14 cellular contexts compared by ENCODE assay signal in genomic region chr19:1880611-1881392, GRCh38. TPM values are rescaled to one million over a fixed set of nuclear protein-coding genes. Genes with fewer than 3 reads are reported as not detected.
DNase-seq lines count a peak whose midpoint lies in the region; ATAC-seq lines count a peak whose summit lies in the region.
"Had no signal": no experiment of that assay in that cellular context is flagged by ENCODE, and none has a peak within 500 bp of the region (broad histone marks: within the 10 kb centered on the region; RNA-seq: fewer than 3 reads in every experiment).

No MANE protein-coding gene starts in this region.

- H3K9me3 ChIP-seq in SJCRH30 (replicated peaks) = no peaks in the 10 kb centered on the region
- H3K9me3 ChIP-seq: neutrophil had no signal

- peaks cover 37% of the 10 kb centered on the region for H3K4me1 Mint-ChIP-seq in activated T-cell treated with anti-CD3 and anti-CD28 coated beads, Interleukin-2, amount 50 U/mL, for 4 hours (ENCODE audit: low read depth)
- H3K4me1 Mint-ChIP-seq in activated T-helper 1 cell treated with anti-CD3 and anti-CD28 coated beads, Interleukin-12 subunit alpha, Interleukin-12 subunit beta, Interleukin-2, Interleukin-4 antibody, amounts not matched to agents 30 ng/mL and 10 ng/mL and 1 ng/mL, durations not matched to agents 14 hours and 24 hours and 36 hours (ENCODE audit: low read depth) = peaks cover 34% of the 10 kb centered on the region
- H3K4me1 Mint-ChIP-seq in stimulated activated naive B cell treated with anti-CD40 and anti-IgM and Interleukin-4, amounts not matched to agents 10 μg/mL and 1 μg/mL and 100 μg/mL, for 72 hours = peaks cover 27 to 35% of the 10 kb centered on the region in 2 donors

- ATAC-seq in activated T-cell treated with anti-CD3 and anti-CD28 coated beads, Interleukin-2, amount 50 U/mL, for 4 hours = no peak
- ATAC-seq in left ventricle myocardium superior = no peak
- no peak for ATAC-seq in stimulated activated naive B cell treated with anti-CD40 and anti-IgM and Interleukin-4, amounts not matched to agents 10 μg/mL and 1 μg/mL and 100 μg/mL, for 72 hours (replicated peaks)
- no peak for ATAC-seq in HG02678 (IDR thresholded peaks at IDR 0.05; ENCODE audit: unreplicated experiment)

- no peak overlapping the region for H3K27ac ChIP-seq in SJCRH30
- H3K27ac ChIP-seq: neutrophil had no signal

- no peaks in the 10 kb centered on the region for H3K27me3 ChIP-seq in SJCRH30
- H3K27me3 ChIP-seq: neutrophil had no signal

- H3K9me3 Mint-ChIP-seq in activated T-cell treated with anti-CD3 and anti-CD28 coated beads, Interleukin-2, amount 50 U/mL, for 4 hours = no peaks in the 10 kb centered on the region
- H3K9me3 Mint-ChIP-seq in activated T-helper 1 cell treated with anti-CD3 and anti-CD28 coated beads, Interleukin-12 subunit alpha, Interleukin-12 subunit beta, Interleukin-2, Interleukin-4 antibody, amounts not matched to agents 30 ng/mL and 10 ng/mL and 1 ng/mL, durations not matched to agents 14 hours and 24 hours and 36 hours = no peaks in the 10 kb centered on the region
- H3K9me3 Mint-ChIP-seq in stimulated activated naive B cell treated with anti-CD40 and anti-IgM and Interleukin-4, amounts not matched to agents 10 μg/mL and 1 μg/mL and 100 μg/mL, for 72 hours = no peaks in the 10 kb centered on the region

- no peaks in the 10 kb centered on the region for H3K27me3 Mint-ChIP-seq in activated T-cell treated with anti-CD3 and anti-CD28 coated beads, Interleukin-2, amount 50 U/mL, for 4 hours (ENCODE audit: low read depth)
- H3K27me3 Mint-ChIP-seq in activated T-helper 1 cell treated with anti-CD3 and anti-CD28 coated beads, Interleukin-12 subunit alpha, Interleukin-12 subunit beta, Interleukin-2, Interleukin-4 antibody, amounts not matched to agents 30 ng/mL and 10 ng/mL and 1 ng/mL, durations not matched to agents 14 hours and 24 hours and 36 hours (ENCODE audit: insufficient read depth) = peaks cover 2% of the 10 kb centered on the region
- H3K27me3 Mint-ChIP-seq in stimulated activated naive B cell treated with anti-CD40 and anti-IgM and Interleukin-4, amounts not matched to agents 10 μg/mL and 1 μg/mL and 100 μg/mL, for 72 hours = no peaks in the 10 kb centered on the region

- DNase-seq in activated T-cell treated with anti-CD3 and anti-CD28 coated beads, Interleukin-2, amount 50 U/mL, for 4 hours = no peak
- no peak for DNase-seq in activated T-cell treated with anti-CD3 and anti-CD28 coated beads, Interleukin-2, amount 50 U/mL, for 1 hour
- no peak for DNase-seq in activated T-helper 1 cell treated with anti-CD3 and anti-CD28 coated beads, Interleukin-12 subunit alpha, Interleukin-12 subunit beta, Interleukin-2, Interleukin-4 antibody, amounts not matched to agents 30 ng/mL and 10 ng/mL and 1 ng/mL, durations not matched to agents 14 hours and 24 hours and 36 hours (ENCODE audit: low spot score)
- peak; percentile 28 for DNase-seq in left ventricle myocardium superior
- no peak for DNase-seq in stimulated activated naive B cell treated with anti-CD40 and anti-IgM and Interleukin-4, amounts not matched to agents 10 μg/mL and 1 μg/mL and 100 μg/mL, for 72 hours
- no peak for DNase-seq in SJCRH30
- DNase-seq in activated CD4-positive, alpha-beta T cell treated with anti-CD3 and anti-CD28 coated beads, Interleukin-2, amount 50 U/mL, for 1 hour = no peak
- DNase-seq: DMS53, NCI-H1436 treated with DMSO at 0.1 percent for 48 hours, NCI-H510A treated with DMSO at 0.1 percent for 48 hours, RPMI8226 had no signal

- no peaks in the 10 kb centered on the region for H3K36me3 Mint-ChIP-seq in activated T-cell treated with anti-CD3 and anti-CD28 coated beads, Interleukin-2, amount 50 U/mL, for 4 hours (ENCODE audit: insufficient read depth)
- H3K36me3 Mint-ChIP-seq in activated T-helper 1 cell treated with anti-CD3 and anti-CD28 coated beads, Interleukin-12 subunit alpha, Interleukin-12 subunit beta, Interleukin-2, Interleukin-4 antibody, amounts not matched to agents 30 ng/mL and 10 ng/mL and 1 ng/mL, durations not matched to agents 14 hours and 24 hours and 36 hours (ENCODE audit: low read depth) = peaks cover 14% of the 10 kb centered on the region
- H3K36me3 Mint-ChIP-seq in stimulated activated naive B cell treated with anti-CD40 and anti-IgM and Interleukin-4, amounts not matched to agents 10 μg/mL and 1 μg/mL and 100 μg/mL, for 72 hours = peaks cover 9 to 11% of the 10 kb centered on the region in 2 donors

- intact Hi-C loops in activated T-helper 1 cell treated with anti-CD3 and anti-CD28 coated beads, Interleukin-12 subunit alpha, Interleukin-12 subunit beta, Interleukin-2, Interleukin-4 antibody, amounts not matched to agents 30 ng/mL and 10 ng/mL and 1 ng/mL, durations not matched to agents 14 hours and 24 hours and 36 hours (cut with micrococcal nuclease) = no loop called here
- intact Hi-C loops in left ventricle myocardium superior (cut with micrococcal nuclease) = no loop called here

- H3K4me1 ChIP-seq in SJCRH30 = 0 out of 2 replicates have a peak, but pooled peaks cover 3% of the 10 kb centered on the region

- peak overlapping the region; percentile 47 for H3K4me3 Mint-ChIP-seq in activated T-cell treated with anti-CD3 and anti-CD28 coated beads, Interleukin-2, amount 50 U/mL, for 4 hours
- H3K4me3 Mint-ChIP-seq in activated T-helper 1 cell treated with anti-CD3 and anti-CD28 coated beads, Interleukin-12 subunit alpha, Interleukin-12 subunit beta, Interleukin-2, Interleukin-4 antibody, amounts not matched to agents 30 ng/mL and 10 ng/mL and 1 ng/mL, durations not matched to agents 14 hours and 24 hours and 36 hours = no peak overlapping the region
- no peak overlapping the region for H3K4me3 Mint-ChIP-seq in stimulated activated naive B cell treated with anti-CD40 and anti-IgM and Interleukin-4, amounts not matched to agents 10 μg/mL and 1 μg/mL and 100 μg/mL, for 72 hours

- H3K27ac Mint-ChIP-seq in activated T-helper 1 cell treated with anti-CD3 and anti-CD28 coated beads, Interleukin-12 subunit alpha, Interleukin-12 subunit beta, Interleukin-2, Interleukin-4 antibody, amounts not matched to agents 30 ng/mL and 10 ng/mL and 1 ng/mL, durations not matched to agents 14 hours and 24 hours and 36 hours = peak overlapping the region; percentile 29
- peak overlapping the region; percentile 9 for H3K27ac Mint-ChIP-seq in stimulated activated naive B cell treated with anti-CD40 and anti-IgM and Interleukin-4, amounts not matched to agents 10 μg/mL and 1 μg/mL and 100 μg/mL, for 72 hours

- no peaks in the 10 kb centered on the region for H3K36me3 ChIP-seq in SJCRH30

- H3K4me3 ChIP-seq in SJCRH30 = no peak overlapping the region
- H3K4me3 ChIP-seq: smooth muscle cell had no signal

RNA-seq across cellular contexts. Expression of gene ABHD17A, which starts 4.5 kb away (rescaled TPM):
- total RNA-seq in activated T-cell treated with anti-CD3 and anti-CD28 coated beads, Interleukin-2, amount 50 U/mL, for 4 hours = 100 to 1,000 TPM; 109 to 135 (median 117) TPM
- 115 TPM in 2 replicates for total RNA-seq in activated T-helper 1 cell treated with anti-CD3 and anti-CD28 coated beads, Interleukin-12 subunit alpha, Interleukin-12 subunit beta, Interleukin-2, Interleukin-4 antibody, amounts not matched to agents 30 ng/mL and 10 ng/mL and 1 ng/mL, durations not matched to agents 14 hours and 24 hours and 36 hours
- total RNA-seq in left ventricle myocardium superior = 64.4 TPM
- 39.2 and 41.6 TPM in 2 replicates for total RNA-seq in SJCRH30 (2014; rRNA removed; shearing (Covaris generic))

RNA-seq across cellular contexts. Expression of gene KLF16, which starts 17.4 kb away (rescaled TPM):
- total RNA-seq in activated T-cell treated with anti-CD3 and anti-CD28 coated beads, Interleukin-2, amount 50 U/mL, for 4 hours = 10 to 100 TPM; 64.0 to 71.0 (median 69.1) TPM
- 34.5 and 39.1 TPM in 2 replicates for total RNA-seq in activated T-helper 1 cell treated with anti-CD3 and anti-CD28 coated beads, Interleukin-12 subunit alpha, Interleukin-12 subunit beta, Interleukin-2, Interleukin-4 antibody, amounts not matched to agents 30 ng/mL and 10 ng/mL and 1 ng/mL, durations not matched to agents 14 hours and 24 hours and 36 hours
- 9.8 TPM for total RNA-seq in left ventricle myocardium superior
- 5.1 and 5.8 TPM in 2 replicates for total RNA-seq in SJCRH30 (2014; rRNA removed; shearing (Covaris generic))

RNA-seq across cellular contexts. Expression of gene ADAT3, which starts 24.4 kb away (rescaled TPM):
- 1 to 10 TPM; 7.3 to 7.8 (median 7.7) TPM for total RNA-seq in activated T-cell treated with anti-CD3 and anti-CD28 coated beads, Interleukin-2, amount 50 U/mL, for 4 hours
- total RNA-seq in activated T-helper 1 cell treated with anti-CD3 and anti-CD28 coated beads, Interleukin-12 subunit alpha, Interleukin-12 subunit beta, Interleukin-2, Interleukin-4 antibody, amounts not matched to agents 30 ng/mL and 10 ng/mL and 1 ng/mL, durations not matched to agents 14 hours and 24 hours and 36 hours = 8.4 and 9.6 TPM in 2 replicates
- total RNA-seq in left ventricle myocardium superior = 2.0 TPM
- total RNA-seq in SJCRH30 (2014; rRNA removed; shearing (Covaris generic)) = 4.7 and 4.8 TPM in 2 replicates

RNA-seq across cellular contexts. Expression of gene SCAMP4, which starts 24.4 kb away (rescaled TPM):
- 10 to 100 TPM; 37.2 to 40.3 (median 39.4) TPM for total RNA-seq in activated T-cell treated with anti-CD3 and anti-CD28 coated beads, Interleukin-2, amount 50 U/mL, for 4 hours
- total RNA-seq in activated T-helper 1 cell treated with anti-CD3 and anti-CD28 coated beads, Interleukin-12 subunit alpha, Interleukin-12 subunit beta, Interleukin-2, Interleukin-4 antibody, amounts not matched to agents 30 ng/mL and 10 ng/mL and 1 ng/mL, durations not matched to agents 14 hours and 24 hours and 36 hours = 38.0 and 41.5 TPM in 2 replicates
- total RNA-seq in left ventricle myocardium superior = 16.4 TPM
- 29.1 and 29.2 TPM in 2 replicates for total RNA-seq in SJCRH30 (2014; rRNA removed; shearing (Covaris generic))

RNA-seq across cellular contexts. Expression of gene REXO1, which starts 32.5 kb away (rescaled TPM):
- total RNA-seq in activated T-cell treated with anti-CD3 and anti-CD28 coated beads, Interleukin-2, amount 50 U/mL, for 4 hours = 10 to 100 TPM; 91.5 to 95.0 (median 94.4) TPM
- 64.5 and 70.5 TPM in 2 replicates for total RNA-seq in activated T-helper 1 cell treated with anti-CD3 and anti-CD28 coated beads, Interleukin-12 subunit alpha, Interleukin-12 subunit beta, Interleukin-2, Interleukin-4 antibody, amounts not matched to agents 30 ng/mL and 10 ng/mL and 1 ng/mL, durations not matched to agents 14 hours and 24 hours and 36 hours
- 16.0 TPM for total RNA-seq in left ventricle myocardium superior
- 17.7 and 19.1 TPM in 2 replicates for total RNA-seq in SJCRH30 (2014; rRNA removed; shearing (Covaris generic))
